In the genomic region with DNA sequence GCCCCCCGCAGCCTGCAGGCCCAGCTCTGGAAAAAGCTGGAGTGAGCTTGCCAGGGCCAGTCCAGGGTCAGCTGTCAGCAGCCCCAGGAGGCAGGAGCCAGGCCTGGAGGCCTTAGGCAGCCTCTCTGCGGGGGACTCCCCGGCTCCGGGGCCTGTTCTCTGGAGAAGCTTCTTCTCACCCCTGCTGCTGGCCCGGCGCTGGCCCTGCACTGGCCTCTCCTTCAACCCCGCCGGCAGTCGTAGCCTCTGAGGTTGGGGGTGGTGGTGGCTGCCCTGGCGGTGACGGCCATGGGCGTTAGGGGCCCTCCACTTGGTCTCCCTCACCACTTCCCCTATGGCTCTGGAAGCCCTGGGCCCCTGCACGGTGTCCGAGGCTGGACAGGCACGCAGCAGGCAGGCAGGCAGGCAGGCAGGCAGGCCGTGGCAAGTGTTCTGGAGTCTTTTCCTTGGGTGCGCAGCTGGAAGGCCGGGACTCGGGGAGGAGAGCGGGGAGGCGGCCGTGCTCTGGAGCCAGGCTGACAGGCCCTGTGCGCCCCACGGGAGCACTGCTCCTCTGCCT, we compare ENCODE assay signal across 2 cellular contexts.
TF ChIP-seq lines count a peak whose summit lies in the region.

No MANE protein-coding gene starts in this region.

TF ChIP-seq in A549, 52 proteins besides CTCF, POLR2A, EP300 and RAD21:
- no peak for TF ChIP-seq NR3C1 (IDR thresholded peaks at IDR 0.05)
- TF ChIP-seq TFCP2L1 (CRISPR knock-in tag; IDR thresholded peaks at IDR 0.05): no peak
- TF ChIP-seq MAX (IDR thresholded peaks at IDR 0.05): no peak
- TF ChIP-seq ZNF302 (CRISPR knock-in tag; IDR thresholded peaks at IDR 0.05): no peak
- TF ChIP-seq CBX2 (IDR thresholded peaks at IDR 0.05; ENCODE audit: borderline replicate concordance, low read depth): no peak
- no peak for TF ChIP-seq HOXA7 (CRISPR knock-in tag; IDR thresholded peaks at IDR 0.05)
- no peak for TF ChIP-seq EHF (CRISPR knock-in tag; IDR thresholded peaks at IDR 0.05)
- TF ChIP-seq GATA3 (IDR thresholded peaks at IDR 0.05; ENCODE audit: borderline replicate concordance): no peak
- no peak for TF ChIP-seq MAFK (IDR thresholded peaks at IDR 0.05; ENCODE audit: partially characterized antibody)

TF ChIP-seq in IMR-90, 13 proteins besides CTCF, POLR2A, EP300 and RAD21:
- TF ChIP-seq CHD1 (IDR thresholded peaks at IDR 0.05; ENCODE audit: low read depth, low read length) (no peak), RFX5 (IDR thresholded peaks at IDR 0.05; ENCODE audit: low read depth, low read length) (no peak), MXI1 (IDR thresholded peaks at IDR 0.05; ENCODE audit: borderline replicate concordance, low read depth, low read length) (no peak), FOS (IDR thresholded peaks at IDR 0.05; ENCODE audit: low read depth, low read length) (no peak), SMC3 (IDR thresholded peaks at IDR 0.05; ENCODE audit: low read depth, low read length) (no peak), RCOR1 (IDR thresholded peaks at IDR 0.05; ENCODE audit: insufficient replicate concordance, low read length) (no peak), BHLHE40 (IDR thresholded peaks at IDR 0.05; ENCODE audit: low read depth, low read length) (no peak), MAZ (IDR thresholded peaks at IDR 0.05; ENCODE audit: borderline replicate concordance, low read depth, low read length) (no peak)
- TF ChIP-seq, protein P1, sequence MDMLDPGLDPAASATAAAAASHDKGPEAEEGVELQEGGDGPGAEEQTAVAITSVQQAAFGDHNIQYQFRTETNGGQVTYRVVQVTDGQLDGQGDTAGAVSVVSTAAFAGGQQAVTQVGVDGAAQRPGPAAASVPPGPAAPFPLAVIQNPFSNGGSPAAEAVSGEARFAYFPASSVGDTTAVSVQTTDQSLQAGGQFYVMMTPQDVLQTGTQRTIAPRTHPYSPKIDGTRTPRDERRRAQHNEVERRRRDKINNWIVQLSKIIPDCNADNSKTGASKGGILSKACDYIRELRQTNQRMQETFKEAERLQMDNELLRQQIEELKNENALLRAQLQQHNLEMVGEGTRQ (IDR thresholded peaks at IDR 0.05; ENCODE audit: low read depth, low read length): no peak
